In the genomic region with DNA sequence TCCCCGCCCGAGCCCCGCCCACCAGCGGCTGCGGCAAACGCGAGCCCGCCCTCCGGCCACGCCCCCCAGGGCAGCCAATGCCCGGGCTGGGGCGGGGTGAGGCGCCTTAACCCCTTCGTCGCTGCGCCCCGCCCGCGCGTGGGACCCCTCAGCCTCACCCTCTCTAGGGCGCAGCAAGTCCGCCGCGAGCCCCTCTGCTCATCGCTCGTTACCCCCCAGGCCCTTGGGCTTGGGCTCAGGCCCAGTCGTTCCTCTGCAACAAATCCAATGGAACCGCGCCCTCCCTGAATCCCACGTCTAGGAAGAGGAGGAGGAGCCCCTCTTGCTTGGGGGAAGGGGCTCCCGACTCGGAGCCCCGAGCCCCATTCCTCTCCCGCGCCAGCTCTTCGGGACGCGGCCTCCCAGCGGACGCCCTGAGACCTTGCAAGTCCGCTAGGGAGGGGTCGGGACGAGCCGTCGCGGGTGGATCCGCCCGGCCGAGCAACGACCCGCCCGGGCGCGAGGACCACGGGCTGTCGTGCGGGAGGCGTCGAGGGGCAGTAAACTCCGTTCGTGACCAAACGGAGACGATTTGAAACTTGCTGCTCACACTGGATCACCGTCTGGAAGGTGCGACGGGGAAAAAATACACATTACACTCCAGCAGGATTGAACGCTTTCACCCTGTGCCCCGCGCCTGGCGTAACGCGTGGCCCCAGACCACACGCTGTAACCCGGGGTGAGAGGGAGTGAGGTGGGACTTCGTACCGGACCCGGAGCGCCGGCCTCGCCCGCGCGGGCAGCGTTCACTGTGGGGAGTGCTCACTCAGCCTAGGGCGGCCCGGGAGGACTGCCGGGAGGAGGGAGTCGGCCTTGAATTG, we compare ENCODE assay signal across 8 cellular contexts. TPM values are rescaled to one million over a fixed set of nuclear protein-coding genes. Genes with fewer than 3 reads are reported as not detected.
DNase-seq lines count a peak whose midpoint lies in the region; ATAC-seq, FAIRE-seq and TF ChIP-seq lines count a peak whose summit lies in the region.

No MANE protein-coding gene starts in this region.

- H3K9me3 Mint-ChIP-seq in activated naive CD4-positive, alpha-beta T cell treated with anti-CD3 and anti-CD28 coated beads, Interleukin-2, amount 50 U/mL, for 72 hours, result no peaks in the 10 kb centered on the region
- peaks cover 15% of the 10 kb centered on the region for H3K9me3 Mint-ChIP-seq in glutamatergic neuron (ENCODE audit: unreplicated experiment)

- ATAC-seq in SK-N-SH treated with all-trans-retinoic acid at 6 μM for 48 hours, result peak; percentile 91
- peak; percentile 91 to 95 for ATAC-seq in activated naive CD4-positive, alpha-beta T cell treated with anti-CD3 and anti-CD28 coated beads, Interleukin-2, amount 50 U/mL, for 72 hours

- H3K27me3 Mint-ChIP-seq in glutamatergic neuron (ENCODE audit: unreplicated experiment), result peaks cover 10% of the 10 kb centered on the region

- H3K36me3 ChIP-seq in osteoblast (ENCODE audit: insufficient read depth, low read length) (no peaks in the 10 kb centered on the region), testis (ENCODE audit: low read depth, missing control alignments) (no peaks in the 10 kb centered on the region)

- H3K27ac ChIP-seq in osteoblast (ENCODE audit: low read depth, low read length), result peak overlapping the region; percentile 60
- H3K27ac ChIP-seq in testis, result peak overlapping the region in 1 of 2 donors; percentile 57

- peak overlapping the region; percentile 91 for H3K4me3 Mint-ChIP-seq in glutamatergic neuron (ENCODE audit: unreplicated experiment)

- H3K36me3 Mint-ChIP-seq in activated naive CD4-positive, alpha-beta T cell treated with anti-CD3 and anti-CD28 coated beads, Interleukin-2, amount 50 U/mL, for 72 hours, result no peaks in the 10 kb centered on the region
- no peaks in the 10 kb centered on the region for H3K36me3 Mint-ChIP-seq in glutamatergic neuron (ENCODE audit: unreplicated experiment)

- peaks cover 6% of the 10 kb centered on the region for H3K4me1 ChIP-seq in osteoblast (ENCODE audit: insufficient read depth, low read length)
- peaks cover 8% of the 10 kb centered on the region for H3K4me1 ChIP-seq in testis

- H3K79me2 ChIP-seq in osteoblast (ENCODE audit: insufficient read depth, low read length), result no peaks in the 10 kb centered on the region

- H4K20me1 ChIP-seq in osteoblast (ENCODE audit: insufficient read depth, low read length), result no peaks in the 10 kb centered on the region

- H3K4me3 ChIP-seq in osteoblast (ENCODE audit: insufficient read depth, low read length), result peak overlapping the region; percentile 89
- H3K4me3 ChIP-seq in testis, result peak overlapping the region; percentile 76 to 80

- H2AFZ ChIP-seq in osteoblast (ENCODE audit: low read length), result peak overlapping the region; percentile 92

- 1% methylated on average over 46 to 67 of the region's 88 CpGs for WGBS in testis, 2 donors

- DNase-seq in Daoy (ENCODE audit: low read depth), result peak; percentile 89
- peak; percentile 96 for DNase-seq in H54 (ENCODE audit: insufficient read length, low spot score)
- DNase-seq in M059J (ENCODE audit: low read depth), result peak; percentile 81
- DNase-seq in activated naive CD4-positive, alpha-beta T cell treated with anti-CD3 and anti-CD28 coated beads, Interleukin-2, amount 50 U/mL, for 72 hours (ENCODE audit: low spot score in 2 of 2), result peak; percentile 81 to 97
- peak; percentile 98 for DNase-seq in glutamatergic neuron
- peak; percentile 100 for DNase-seq in osteoblast (ENCODE audit: insufficient read length, low spot score, missing footprints)
- DNase-seq in testis, result peak; percentile 90

- H3K4me2 ChIP-seq in osteoblast (ENCODE audit: insufficient read depth, low read length), result peak overlapping the region; percentile 83

- H3K27me3 ChIP-seq in osteoblast (ENCODE audit: insufficient read depth, low read length), result peaks cover 10% of the 10 kb centered on the region
- H3K27me3 ChIP-seq in testis, result no peaks in the 10 kb centered on the region

- TF ChIP-seq CTCF in glutamatergic neuron (IDR thresholded peaks at IDR 0.05; ENCODE audit: partially characterized antibody, unreplicated experiment), result no peak
- no peak for TF ChIP-seq CTCF in osteoblast (IDR thresholded peaks at IDR 0.05; ENCODE audit: extremely low read depth, low read depth, low read length)
- peak in 1 of 3 experiments; percentile 9 for TF ChIP-seq CTCF in testis (IDR thresholded peaks at IDR 0.05)

- 0 out of 2 replicates have a peak, but pooled peaks have one; percentile 18 for TF ChIP-seq POLR2A in H54 (IDR thresholded peaks at IDR 0.05; ENCODE audit: low read depth, low read length)
- no peak for TF ChIP-seq POLR2A in testis (IDR thresholded peaks at IDR 0.05)

- no peak for FAIRE-seq in H54 (lab: Jason Lieb, UNC)

- no peak overlapping the region for H3K27ac Mint-ChIP-seq in activated naive CD4-positive, alpha-beta T cell treated with anti-CD3 and anti-CD28 coated beads, Interleukin-2, amount 50 U/mL, for 72 hours
- peak overlapping the region; percentile 88 for H3K27ac Mint-ChIP-seq in glutamatergic neuron (ENCODE audit: unreplicated experiment)

- H3K9me3 ChIP-seq in osteoblast (ENCODE audit: low read depth, low read length) (no peaks in the 10 kb centered on the region), testis (no peaks in the 10 kb centered on the region)

- intact Hi-C loops in testis (cut with DNase I; ENCODE audit: low total_unique reads), result no loop called here

- H3K4me1 Mint-ChIP-seq in glutamatergic neuron (ENCODE audit: low read depth, unreplicated experiment), result peaks cover 16% of the 10 kb centered on the region

TF ChIP-seq in SK-N-SH treated with all-trans-retinoic acid at 6 μM for 48 hours, 23 proteins besides CTCF, POLR2A, EP300 and RAD21 (continues in another document):
- TF ChIP-seq ZNF70 (CRISPR knock-in tag; IDR thresholded peaks at IDR 0.05), result no peak
- TF ChIP-seq, protein P1, sequence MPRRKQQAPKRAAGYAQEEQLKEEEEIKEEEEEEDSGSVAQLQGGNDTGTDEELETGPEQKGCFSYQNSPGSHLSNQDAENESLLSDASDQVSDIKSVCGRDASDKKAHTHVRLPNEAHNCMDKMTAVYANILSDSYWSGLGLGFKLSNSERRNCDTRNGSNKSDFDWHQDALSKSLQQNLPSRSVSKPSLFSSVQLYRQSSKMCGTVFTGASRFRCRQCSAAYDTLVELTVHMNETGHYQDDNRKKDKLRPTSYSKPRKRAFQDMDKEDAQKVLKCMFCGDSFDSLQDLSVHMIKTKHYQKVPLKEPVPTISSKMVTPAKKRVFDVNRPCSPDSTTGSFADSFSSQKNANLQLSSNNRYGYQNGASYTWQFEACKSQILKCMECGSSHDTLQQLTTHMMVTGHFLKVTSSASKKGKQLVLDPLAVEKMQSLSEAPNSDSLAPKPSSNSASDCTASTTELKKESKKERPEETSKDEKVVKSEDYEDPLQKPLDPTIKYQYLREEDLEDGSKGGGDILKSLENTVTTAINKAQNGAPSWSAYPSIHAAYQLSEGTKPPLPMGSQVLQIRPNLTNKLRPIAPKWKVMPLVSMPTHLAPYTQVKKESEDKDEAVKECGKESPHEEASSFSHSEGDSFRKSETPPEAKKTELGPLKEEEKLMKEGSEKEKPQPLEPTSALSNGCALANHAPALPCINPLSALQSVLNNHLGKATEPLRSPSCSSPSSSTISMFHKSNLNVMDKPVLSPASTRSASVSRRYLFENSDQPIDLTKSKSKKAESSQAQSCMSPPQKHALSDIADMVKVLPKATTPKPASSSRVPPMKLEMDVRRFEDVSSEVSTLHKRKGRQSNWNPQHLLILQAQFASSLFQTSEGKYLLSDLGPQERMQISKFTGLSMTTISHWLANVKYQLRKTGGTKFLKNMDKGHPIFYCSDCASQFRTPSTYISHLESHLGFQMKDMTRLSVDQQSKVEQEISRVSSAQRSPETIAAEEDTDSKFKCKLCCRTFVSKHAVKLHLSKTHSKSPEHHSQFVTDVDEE (CRISPR knock-in tag; IDR thresholded peaks at IDR 0.05), result 0 out of 2 replicates have a peak, but pooled peaks have one; percentile 11
- TF ChIP-seq RARB (CRISPR knock-in tag; IDR thresholded peaks at IDR 0.05), result no peak

RNA-seq across cellular contexts. Expression of a gene that starts 0.5 kb away (rescaled TPM):
- 1.1 and 3.2 TPM in 2 replicates for total RNA-seq in Daoy (2014; rRNA removed; shearing (Covaris generic))
- total RNA-seq in M059J (2014; rRNA removed; shearing (Covaris generic)), result 3.0 and 8.2 TPM in 2 replicates
- total RNA-seq in activated naive CD4-positive, alpha-beta T cell treated with anti-CD3 and anti-CD28 coated beads, Interleukin-2, amount 50 U/mL, for 72 hours, result 1 to 10 TPM; 2.0 to 4.2 TPM
- total RNA-seq in glutamatergic neuron (ENCODE audit: unreplicated experiment) (56.8 TPM), osteoblast (2.4 and 3.6 TPM in 2 replicates), testis (10 to 100 TPM; 13.9 to 16.8 TPM)
- polyA plus RNA-seq in testis (ENCODE audit: insufficient read depth, low read depth, low replicate concordance), result 7.2 TPM

RNA-seq across cellular contexts. Expression of a gene that starts 14.1 kb away (rescaled TPM):
- 16.9 and 18.8 TPM in 2 replicates for total RNA-seq in Daoy (2014; rRNA removed; shearing (Covaris generic))
- 28.9 and 29.1 TPM in 2 replicates for total RNA-seq in M059J (2014; rRNA removed; shearing (Covaris generic))
- total RNA-seq in activated naive CD4-positive, alpha-beta T cell treated with anti-CD3 and anti-CD28 coated beads, Interleukin-2, amount 50 U/mL, for 72 hours, result 10 to 100 TPM; 18.8 to 24.2 TPM
- total RNA-seq in glutamatergic neuron (ENCODE audit: unreplicated experiment) (19.5 TPM), osteoblast (8.3 and 9.4 TPM in 2 replicates), testis (10 to 100 TPM; 20.5 to 20.7 TPM)
- polyA plus RNA-seq in testis (ENCODE audit: insufficient read depth, low read depth, low replicate concordance), result 28.2 TPM

RNA-seq across cellular contexts. Expression of a gene that starts 14.1 kb away (rescaled TPM):
- 2.0 and 3.0 TPM in 2 replicates for total RNA-seq in Daoy (2014; rRNA removed; shearing (Covaris generic))
- total RNA-seq in M059J (2014; rRNA removed; shearing (Covaris generic)), result 5.0 and 7.5 TPM in 2 replicates
- total RNA-seq in activated naive CD4-positive, alpha-beta T cell treated with anti-CD3 and anti-CD28 coated beads, Interleukin-2, amount 50 U/mL, for 72 hours, result 1 to 10 TPM; 5.5 to 7.1 TPM
- total RNA-seq in glutamatergic neuron (ENCODE audit: unreplicated experiment), result 8.6 TPM
- 4.1 and 4.3 TPM in 2 replicates for total RNA-seq in osteoblast
- 10 to 100 TPM in 1 of 2 donors, 1 to 10 TPM in 1; 9.9 to 10.4 TPM for total RNA-seq in testis
- 9.9 TPM for polyA plus RNA-seq in testis (ENCODE audit: insufficient read depth, low read depth, low replicate concordance)

RNA-seq across cellular contexts. Expression of a gene that starts 30.7 kb away (rescaled TPM):
- total RNA-seq in Daoy (2014; rRNA removed; shearing (Covaris generic)), result 35.7 and 57.9 TPM in 2 replicates
- total RNA-seq in M059J (2014; rRNA removed; shearing (Covaris generic)), result 58.3 and 79.5 TPM in 2 replicates
- total RNA-seq in activated naive CD4-positive, alpha-beta T cell treated with anti-CD3 and anti-CD28 coated beads, Interleukin-2, amount 50 U/mL, for 72 hours, result 100 to 1,000 TPM in 1 of 2 donors, 10 to 100 TPM in 1; 66.4 to 128 TPM
- total RNA-seq in glutamatergic neuron (ENCODE audit: unreplicated experiment), result 59.3 TPM
- 25.9 and 26.8 TPM in 2 replicates for total RNA-seq in osteoblast
- 10 to 100 TPM; 78.9 to 93.8 TPM for total RNA-seq in testis
- polyA plus RNA-seq in testis (ENCODE audit: insufficient read depth, low read depth, low replicate concordance), result 57.2 TPM

RNA-seq across cellular contexts. Expression of a gene that starts 35.5 kb away (rescaled TPM):
- 102 and 106 TPM in 2 replicates for total RNA-seq in Daoy (2014; rRNA removed; shearing (Covaris generic))
- 56.5 and 80.9 TPM in 2 replicates for total RNA-seq in M059J (2014; rRNA removed; shearing (Covaris generic))
- total RNA-seq in activated naive CD4-positive, alpha-beta T cell treated with anti-CD3 and anti-CD28 coated beads, Interleukin-2, amount 50 U/mL, for 72 hours, result 10 to 100 TPM; 29.9 to 77.4 TPM
- total RNA-seq in glutamatergic neuron (ENCODE audit: unreplicated experiment) (72.1 TPM), osteoblast (29.8 and 34.0 TPM in 2 replicates), testis (10 to 100 TPM; 42.2 to 49.8 TPM)
- 36.4 TPM for polyA plus RNA-seq in testis (ENCODE audit: insufficient read depth, low read depth, low replicate concordance)
